In the genomic region with DNA sequence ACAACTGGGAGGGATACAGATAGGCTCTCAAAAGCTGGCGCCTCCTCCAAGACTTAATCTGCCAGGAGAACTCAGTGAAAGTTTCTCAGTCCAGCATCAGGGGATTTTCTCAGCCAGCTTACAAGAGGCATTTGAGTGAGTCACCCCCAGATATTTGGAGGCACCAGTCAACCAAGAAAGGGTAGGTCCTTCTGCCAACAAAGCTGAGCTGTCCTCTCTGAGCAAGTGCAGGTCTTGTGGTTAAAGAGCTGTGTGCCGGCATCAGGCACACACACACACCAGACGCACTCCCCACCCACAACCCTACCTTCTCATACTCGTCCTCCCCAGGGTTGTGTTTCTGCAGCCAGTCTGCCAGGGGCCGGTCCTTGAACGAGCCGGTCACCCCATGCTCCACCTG, we compare ENCODE assay signal across 9 cellular contexts. TPM values are rescaled to one million over a fixed set of nuclear protein-coding genes. Genes with fewer than 3 reads are reported as not detected.
A peak's percentile ranks its signal among the peaks of the same experiment; 100 is the strongest.
DNase-seq lines count a peak whose midpoint lies in the region; ATAC-seq and TF ChIP-seq lines count a peak whose summit lies in the region.
"Had no signal": no experiment of that assay in that cellular context is flagged by ENCODE, and none has a peak within 500 bp of the region (broad histone marks: within the 10 kb centered on the region; RNA-seq: fewer than 3 reads in every experiment).

No MANE protein-coding gene starts in this region.

- no peaks in the 10 kb centered on the region for H4K20me1 ChIP-seq in HCT116 (ENCODE audit: insufficient read depth)
- H4K20me1 ChIP-seq in fibroblast of lung (ENCODE audit: control insufficient read depth, extremely low read depth, insufficient read depth, low read length) = no peaks in the 10 kb centered on the region

- in situ Hi-C loops in GM13976 (cut with MboI; ENCODE audit: low sequenced_read_pairs, unreplicated experiment) = loop anchor here (10.0 kb wide), 1 partner anchor 366 kb away; no protein-coding TSS in a partner anchor

- TF ChIP-seq RAD21 in HCT116 (IDR thresholded peaks at IDR 0.05; ENCODE audit: low read depth) = no peak

- ATAC-seq in HCT116 (peak; percentile 32; the same call in 1 of the 2 replicates), SK-N-SH treated with all-trans-retinoic acid at 6 μM for 48 hours (peak; percentile 96), left lobe of liver (no peak)

- TF ChIP-seq CTCF in HCT116 (IDR thresholded peaks at IDR 0.05 in 2 of 3, conservative IDR thresholded peaks at IDR 0.05 in 1 of 3; ENCODE audit: borderline replicate concordance in 1 of 3, insufficient read depth in 1 of 3, low read depth in 2 of 3, low read length in 2 of 3) (no peak), fibroblast of lung (conservative IDR thresholded peaks at IDR 0.05 in 1 of 2, IDR thresholded peaks at IDR 0.05 in 1 of 2; ENCODE audit: low read depth in 1 of 2, low read length in 2 of 2) (no peak), GM10266 (IDR thresholded peaks at IDR 0.05; ENCODE audit: control insufficient read depth, insufficient read depth, low read depth, missing control alignments) (no peak), GM13976 (IDR thresholded peaks at IDR 0.05; ENCODE audit: borderline replicate concordance, control extremely low read depth, extremely low read depth, insufficient read depth, missing control alignments) (no peak)

- H2AFZ ChIP-seq in HCT116 (ENCODE audit: low read depth, low read length, poor library complexity, severe bottlenecking) (no peak overlapping the region), fibroblast of lung (ENCODE audit: low read length) (no peak overlapping the region)

- DNase-seq in HCT116 (ENCODE audit: low read depth, low spot score) (no peak), fibroblast of lung (ENCODE audit: low read depth in 2 of 2) (peak; percentile 96 to 100), GM10266 (ENCODE audit: extremely low spot score) (no peak), GM13976 (ENCODE audit: low spot score) (no peak), left lobe of liver (ENCODE audit: low spot score) (no peak)
- DNase-seq in stimulated activated CD8-positive, alpha-beta memory T cell treated with anti-CD3 and anti-CD28 coated beads, Interleukin-4, amount 100 ng/mL, for 48 hours = peak; percentile 36
- DNase-seq: Karpas-422, T-helper 1 cell had no signal

- H3K27me3 ChIP-seq in HCT116 (ENCODE audit: insufficient read depth, low read length) = no peaks in the 10 kb centered on the region
- H3K27me3 ChIP-seq in fibroblast of lung (ENCODE audit: control insufficient read depth, insufficient read depth, low read length) = no peaks in the 10 kb centered on the region

- RAD21 ChIA-PET in HCT116 (lab: Charles Lee; ENCODE audit: low non-redundant PET in 1 of 2, low total read pairs in 2 of 2, uncharacterized antibody in 2 of 2, unreplicated experiment in 2 of 2) = no interaction called here

- H3K9me3 ChIP-seq in HCT116 (ENCODE audit: control insufficient read depth in 1 of 2, insufficient read depth in 1 of 2, low read depth in 1 of 2, low read length in 2 of 2) = no peaks in the 10 kb centered on the region
- no peaks in the 10 kb centered on the region for H3K9me3 ChIP-seq in fibroblast of lung (ENCODE audit: control insufficient read depth, insufficient read depth, low read depth, low read length)

- H3K79me2 ChIP-seq in HCT116 (ENCODE audit: insufficient read depth, low read length) (no peaks in the 10 kb centered on the region), fibroblast of lung (ENCODE audit: control insufficient read depth, insufficient read depth, low read length) (no peaks in the 10 kb centered on the region)

- TF ChIP-seq POLR2A in HCT116 (IDR thresholded peaks at IDR 0.05; ENCODE audit: borderline replicate concordance, extremely low read depth, insufficient read depth, insufficient read length) = no peak

- H3K4me2 ChIP-seq in HCT116 (ENCODE audit: low read length) (no peak overlapping the region), fibroblast of lung (ENCODE audit: extremely low read depth, insufficient read depth, low read length) (peak overlapping the region; percentile 57)

- H3K9ac ChIP-seq in HCT116 (ENCODE audit: low read length) (no peak overlapping the region), fibroblast of lung (ENCODE audit: insufficient read depth, low read length) (no peak overlapping the region)

- BruUV-seq in HCT116 (replicated peaks; lab: Mats Ljungman, UMichigan) = no TSS peak

- intact Hi-C loops in HCT116 (cut with micrococcal nuclease) = no loop called here

- H3K9me2 ChIP-seq in HCT116 (ENCODE audit: insufficient read depth) = no peaks in the 10 kb centered on the region

- CTCF ChIA-PET in HCT116 (lab: Charles Lee) = interaction anchor here (1.1 to 1.7 kb wide), 3 partner anchors 8 to 368 kb away, joined by 3 to 4 read pairs (median 3); no protein-coding TSS in a partner anchor

- no peak overlapping the region for H3K27ac ChIP-seq in HCT116 (ENCODE audit: low read depth, low read length)
- H3K27ac ChIP-seq in fibroblast of lung (ENCODE audit: insufficient read depth, low read length) = no peak overlapping the region

- H3K36me3 ChIP-seq in HCT116 (ENCODE audit: control insufficient read depth in 1 of 2, insufficient read depth in 2 of 2, low read length in 2 of 2) = peaks cover 0 to 3% of the 10 kb centered on the region in 2 experiments; a peak in 2 of 4 replicates
- no peaks in the 10 kb centered on the region for H3K36me3 ChIP-seq in fibroblast of lung (ENCODE audit: control insufficient read depth, insufficient read depth, low read length)

- H3K4me1 ChIP-seq in HCT116 (ENCODE audit: control insufficient read depth in 1 of 2, insufficient read depth in 2 of 2, low read length in 2 of 2) (peaks cover 0 to 8% of the 10 kb centered on the region in 2 experiments; a peak in 1 of 4 replicates), fibroblast of lung (ENCODE audit: control insufficient read depth, extremely low read depth, insufficient read depth, low read length) (peaks cover 12% of the 10 kb centered on the region)

- POLR2A ChIA-PET in HCT116 (lab: Charles Lee) = no interaction called here

- H3K4me3 ChIP-seq in HCT116 (replicated peaks in 1 of 2; ENCODE audit: low read depth in 1 of 2, low read length in 2 of 2) (no peak overlapping the region), fibroblast of lung (replicated peaks in 1 of 4; ENCODE audit: control extremely low read depth in 1 of 4, insufficient read depth in 1 of 4, low read depth in 3 of 4, low read length in 4 of 4) (no peak overlapping the region)

TF ChIP-seq in HCT116, 20 proteins besides CTCF, POLR2A, EP300 and RAD21:
- TF ChIP-seq SRF (IDR thresholded peaks at IDR 0.05; ENCODE audit: low read depth) (no peak), JUND (IDR thresholded peaks at IDR 0.05) (0 out of 2 replicates have a peak, but pooled peaks have one; percentile 11), YY1 (IDR thresholded peaks at IDR 0.05; ENCODE audit: extremely low read depth, insufficient replicate concordance, low read depth, low read length) (no peak)

TF ChIP-seq in SK-N-SH treated with all-trans-retinoic acid at 6 μM for 48 hours, 23 proteins besides CTCF, POLR2A, EP300 and RAD21 (continues in another document):
- TF ChIP-seq RARB (CRISPR knock-in tag; IDR thresholded peaks at IDR 0.05) (0 out of 2 replicates have a peak, but pooled peaks have one; percentile 61), ZFP30 (CRISPR knock-in tag; IDR thresholded peaks at IDR 0.05) (no peak), OSR1 (CRISPR knock-in tag; IDR thresholded peaks at IDR 0.05) (no peak), ZNF70 (CRISPR knock-in tag; IDR thresholded peaks at IDR 0.05) (peak; percentile 79), PPARA (CRISPR knock-in tag; IDR thresholded peaks at IDR 0.05; ENCODE audit: borderline replicate concordance) (no peak)
- TF ChIP-seq, protein P1, sequence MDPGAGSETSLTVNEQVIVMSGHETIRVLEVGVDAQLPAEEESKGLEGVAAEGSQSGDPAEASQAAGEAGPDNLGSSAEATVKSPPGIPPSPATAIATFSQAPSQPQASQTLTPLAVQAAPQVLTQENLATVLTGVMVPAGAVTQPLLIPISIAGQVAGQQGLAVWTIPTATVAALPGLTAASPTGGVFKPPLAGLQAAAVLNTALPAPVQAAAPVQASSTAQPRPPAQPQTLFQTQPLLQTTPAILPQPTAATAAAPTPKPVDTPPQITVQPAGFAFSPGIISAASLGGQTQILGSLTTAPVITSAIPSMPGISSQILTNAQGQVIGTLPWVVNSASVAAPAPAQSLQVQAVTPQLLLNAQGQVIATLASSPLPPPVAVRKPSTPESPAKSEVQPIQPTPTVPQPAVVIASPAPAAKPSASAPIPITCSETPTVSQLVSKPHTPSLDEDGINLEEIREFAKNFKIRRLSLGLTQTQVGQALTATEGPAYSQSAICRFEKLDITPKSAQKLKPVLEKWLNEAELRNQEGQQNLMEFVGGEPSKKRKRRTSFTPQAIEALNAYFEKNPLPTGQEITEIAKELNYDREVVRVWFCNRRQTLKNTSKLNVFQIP (CRISPR knock-in tag; IDR thresholded peaks at IDR 0.05; ENCODE audit: borderline replicate concordance, low read depth) = peak; percentile 55; the same call in 1 of the 2 replicates
- TF ChIP-seq, protein P2, sequence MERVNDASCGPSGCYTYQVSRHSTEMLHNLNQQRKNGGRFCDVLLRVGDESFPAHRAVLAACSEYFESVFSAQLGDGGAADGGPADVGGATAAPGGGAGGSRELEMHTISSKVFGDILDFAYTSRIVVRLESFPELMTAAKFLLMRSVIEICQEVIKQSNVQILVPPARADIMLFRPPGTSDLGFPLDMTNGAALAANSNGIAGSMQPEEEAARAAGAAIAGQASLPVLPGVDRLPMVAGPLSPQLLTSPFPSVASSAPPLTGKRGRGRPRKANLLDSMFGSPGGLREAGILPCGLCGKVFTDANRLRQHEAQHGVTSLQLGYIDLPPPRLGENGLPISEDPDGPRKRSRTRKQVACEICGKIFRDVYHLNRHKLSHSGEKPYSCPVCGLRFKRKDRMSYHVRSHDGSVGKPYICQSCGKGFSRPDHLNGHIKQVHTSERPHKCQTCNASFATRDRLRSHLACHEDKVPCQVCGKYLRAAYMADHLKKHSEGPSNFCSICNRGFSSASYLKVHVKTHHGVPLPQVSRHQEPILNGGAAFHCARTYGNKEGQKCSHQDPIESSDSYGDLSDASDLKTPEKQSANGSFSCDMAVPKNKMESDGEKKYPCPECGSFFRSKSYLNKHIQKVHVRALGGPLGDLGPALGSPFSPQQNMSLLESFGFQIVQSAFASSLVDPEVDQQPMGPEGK (CRISPR knock-in tag; IDR thresholded peaks at IDR 0.05; ENCODE audit: borderline replicate concordance) = peak; percentile 82; the same call in 1 of the 2 replicates

RNA-seq across cellular contexts. Expression of a gene that starts 27.0 kb away (rescaled TPM):
- 69.3 TPM for total RNA-seq in HCT116 (2021; ENCODE audit: unreplicated experiment)
- 22.4 and 25.6 TPM in 2 replicates for polyA plus RNA-seq in HCT116 (2012)
- 26.7 and 27.7 TPM in 2 replicates for total RNA-seq in fibroblast of lung
- 22.4 and 26.3 TPM in 2 replicates for polyA plus RNA-seq in fibroblast of lung
- 12.7 and 13.6 TPM in 2 replicates for polyA plus RNA-seq in fibroblast of lung (2012)
- 20.3 and 26.8 TPM in 2 replicates for polyA minus RNA-seq in fibroblast of lung (ENCODE audit: low replicate concordance)
- total RNA-seq in left lobe of liver = 34.1 TPM

RNA-seq across cellular contexts. Expression of a gene that starts 56.0 kb away (rescaled TPM):
- total RNA-seq in HCT116 (2021; ENCODE audit: unreplicated experiment) = 17.4 TPM
- 6.9 and 8.9 TPM in 2 replicates for polyA plus RNA-seq in HCT116 (2012)
- total RNA-seq in fibroblast of lung = 1.0 and 2.5 TPM in 2 replicates
- 1.4 and 2.4 TPM in 2 replicates for polyA plus RNA-seq in fibroblast of lung
- polyA plus RNA-seq in fibroblast of lung (2012) = 0.63 and 1.5 TPM in 2 replicates
- polyA minus RNA-seq in fibroblast of lung (ENCODE audit: low replicate concordance) = 5.3 and 10.8 TPM in 2 replicates
- 14.8 TPM for total RNA-seq in left lobe of liver

Comparison
In these comparisons a context has a peak if more than half of its experiments do, and no peak if none do; other contexts are left out.
1. DNase-seq: peak in fibroblast of lung (2 of 2) and stimulated activated CD8-positive, alpha-beta memory T cell treated with anti-CD3 and anti-CD28 coated beads, Interleukin-4, amount 100 ng/mL, for 48 hours (single experiment); none in HCT116 (single experiment), GM10266 (single experiment), GM13976 (single experiment) and left lobe of liver (single experiment).